8 cellular contexts compared by ENCODE assay signal in the genomic region with DNA sequence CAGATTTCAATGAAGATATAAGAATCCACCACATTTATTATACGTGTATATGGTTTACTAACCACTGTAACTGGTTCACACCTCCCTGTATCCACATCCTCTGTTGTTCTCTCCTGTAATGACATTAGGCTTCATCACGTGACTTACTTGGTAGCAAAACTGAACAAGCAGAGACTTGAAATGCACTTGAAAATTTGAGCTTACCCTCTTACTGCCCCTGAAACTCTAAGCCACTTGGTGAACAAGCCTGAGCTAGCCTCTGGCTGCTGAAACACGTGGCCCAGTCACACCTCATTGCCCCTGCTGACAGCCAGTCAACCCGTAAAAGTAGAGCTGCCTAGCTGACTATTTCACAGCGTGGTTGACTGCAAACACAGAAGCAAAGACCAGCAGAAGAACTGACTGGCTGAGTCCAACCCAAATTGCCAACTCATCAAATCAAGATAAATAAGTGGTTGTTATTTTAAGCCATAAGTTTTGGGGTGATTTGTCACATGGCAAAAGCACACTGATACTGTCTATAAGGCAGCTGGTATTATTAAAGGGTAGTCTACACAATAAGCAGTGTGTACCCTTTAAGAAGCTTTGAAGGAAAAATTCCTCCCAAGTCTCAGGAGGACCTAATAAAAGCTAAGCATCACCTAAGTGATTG.
DNase-seq lines count a peak whose midpoint lies in the region; ATAC-seq and TF ChIP-seq lines count a peak whose summit lies in the region.

No MANE protein-coding gene starts in this region.

- no peaks in the 10 kb centered on the region for H3K27me3 ChIP-seq in Karpas-422 (ENCODE audit: low read length)
- no peaks in the 10 kb centered on the region for H3K27me3 ChIP-seq in CD4-positive, alpha-beta T cell (ENCODE audit: control insufficient read depth, insufficient read depth, low read length)

- peaks cover 9% of the 10 kb centered on the region; the same call in 1 of the 2 replicates for H3K36me3 Mint-ChIP-seq in WTC11
- H3K36me3 Mint-ChIP-seq in CD4-positive, alpha-beta T cell (ENCODE audit: low read depth) = peaks cover 88% of the 10 kb centered on the region

- POLR2A ChIA-PET in WTC11 (lab: Charles Lee) = interaction anchor here (0.7 kb wide), 1 partner anchor 10 kb away, joined by 3 read pairs; no protein-coding TSS in a partner anchor
- POLR2A ChIA-PET in CD4-positive, alpha-beta T cell (lab: Charles Lee) = no interaction called here

- DNase-seq in Karpas-422 (peak; percentile 49), WTC11 (ENCODE audit: low spot score) (no peak), COLO829 (ENCODE audit: low spot score) (no peak), inferior parietal cortex (ENCODE audit: extremely low spot score) (no peak)
- DNase-seq in CD4-positive, alpha-beta T cell = no peak
- DNase-seq in stimulated activated CD4-positive, alpha-beta T cell treated with anti-CD3 and anti-CD28 coated beads, Interleukin-12 subunit alpha, Interleukin-12 subunit beta, amount 100 ng/mL, for 4 hours = no peak

- no peak overlapping the region for H3K9ac ChIP-seq in Karpas-422 (ENCODE audit: low read length)

- no peak overlapping the region for H3K27ac ChIP-seq in Karpas-422 (ENCODE audit: low read length)
- H3K27ac ChIP-seq in CD4-positive, alpha-beta T cell (ENCODE audit: low read depth, low read length) = no peak overlapping the region

- no peaks in the 10 kb centered on the region for H3K79me2 ChIP-seq in Karpas-422 (ENCODE audit: low read length)

- peak overlapping the region; percentile 28; the same call in 1 of the 2 replicates for H3K27ac Mint-ChIP-seq in WTC11
- H3K27ac Mint-ChIP-seq in CD4-positive, alpha-beta T cell = no peak overlapping the region

- H3K9me3 Mint-ChIP-seq in WTC11 = no peaks in the 10 kb centered on the region
- H3K9me3 Mint-ChIP-seq in CD4-positive, alpha-beta T cell = no peaks in the 10 kb centered on the region

- no peaks in the 10 kb centered on the region for H3K36me3 ChIP-seq in Karpas-422 (ENCODE audit: insufficient read depth, low read length)

- TF ChIP-seq CTCF in WTC11 (IDR thresholded peaks at IDR 0.05) = no peak
- TF ChIP-seq CTCF in CD4-positive, alpha-beta T cell (IDR thresholded peaks at IDR 0.05) = no peak

- intact Hi-C loops in CD4-positive, alpha-beta T cell (cut with DNase I, micrococcal nuclease) = no loop called here

- H2AFZ ChIP-seq in Karpas-422 (ENCODE audit: low read length) = no peak overlapping the region

- H3K9me3 ChIP-seq in Karpas-422 (ENCODE audit: low read length) = no peaks in the 10 kb centered on the region
- H3K9me3 ChIP-seq in CD4-positive, alpha-beta T cell (ENCODE audit: control insufficient read depth, low read length) = no peaks in the 10 kb centered on the region

- ATAC-seq in GM18499 (IDR thresholded peaks at IDR 0.05; ENCODE audit: insufficient read depth, unreplicated experiment) = peak; percentile 89
- peak; percentile 97 for ATAC-seq in GM21737 (IDR thresholded peaks at IDR 0.05; ENCODE audit: unreplicated experiment)
- no peak for ATAC-seq in WTC11
- no peak for ATAC-seq in CD4-positive, alpha-beta T cell (ENCODE audit: poor library complexity)

- no peak overlapping the region for H3K4me3 ChIP-seq in Karpas-422 (ENCODE audit: low read length)

- no peaks in the 10 kb centered on the region for H3K9me2 ChIP-seq in Karpas-422 (replicated peaks; ENCODE audit: insufficient read depth, low read length)

- H3K27me3 Mint-ChIP-seq in WTC11 (ENCODE audit: low read depth) = no peaks in the 10 kb centered on the region
- H3K27me3 Mint-ChIP-seq in CD4-positive, alpha-beta T cell = no peaks in the 10 kb centered on the region

- peaks cover 5% of the 10 kb centered on the region for H3K4me1 Mint-ChIP-seq in WTC11
- no peaks in the 10 kb centered on the region for H3K4me1 Mint-ChIP-seq in CD4-positive, alpha-beta T cell (ENCODE audit: low read depth)

- no peaks in the 10 kb centered on the region for H4K20me1 ChIP-seq in Karpas-422 (ENCODE audit: insufficient read depth, low read depth, low read length)

- H3K4me2 ChIP-seq in Karpas-422 (ENCODE audit: low read depth, low read length, poor library complexity, severe bottlenecking) = no peak overlapping the region

- H3K4me3 Mint-ChIP-seq in WTC11 = no peak overlapping the region
- H3K4me3 Mint-ChIP-seq in CD4-positive, alpha-beta T cell = no peak overlapping the region

- CTCF ChIA-PET in WTC11 (lab: Charles Lee) = interaction anchor here (4.0 kb wide), 1 partner anchor 9 kb away, joined by 31 read pairs; no protein-coding TSS in a partner anchor
- CTCF ChIA-PET in CD4-positive, alpha-beta T cell (lab: Charles Lee) = no interaction called here

- H3K4me1 ChIP-seq in Karpas-422 (ENCODE audit: low read length) = peaks cover 6% of the 10 kb centered on the region

TF ChIP-seq in WTC11, 78 proteins besides CTCF, POLR2A, EP300 and RAD21:
- TF ChIP-seq MYBL2 (CRISPR knock-in tag; IDR thresholded peaks at IDR 0.05) = no peak
- TF ChIP-seq CREM (CRISPR knock-in tag; IDR thresholded peaks at IDR 0.05) = no peak

Comparison
In these comparisons a context has a peak if more than half of its experiments do, and no peak if none do; other contexts are left out.
1. ATAC-seq: peak in GM18499 (single experiment) and GM21737 (single experiment); none in WTC11 (single experiment) and CD4-positive, alpha-beta T cell (single experiment).